Comparison of ENCODE assay signal across 11 cellular contexts in the genomic region with DNA sequence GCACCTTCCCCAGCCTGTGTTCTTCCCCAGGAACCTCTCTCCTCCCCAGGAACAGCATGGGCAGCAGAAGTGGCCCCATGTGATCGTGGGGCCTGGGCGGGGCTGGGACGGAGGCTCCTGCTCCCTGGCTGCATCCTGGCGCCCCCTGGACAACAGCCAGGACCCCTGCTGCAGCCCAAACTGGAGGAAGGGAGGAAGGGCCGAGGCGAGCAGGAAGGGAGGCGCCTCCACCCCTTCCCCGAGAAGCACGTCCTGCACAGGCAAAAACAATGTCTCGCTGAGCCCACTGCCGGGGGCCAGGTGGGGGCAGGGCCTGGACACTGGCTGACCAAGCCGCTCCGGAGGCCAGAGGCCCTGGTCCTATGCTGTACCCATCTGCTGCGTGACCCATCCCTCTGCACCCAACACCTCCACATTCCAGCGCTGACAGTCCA. TPM values are rescaled to one million over a fixed set of nuclear protein-coding genes. Genes with fewer than 3 reads are reported as not detected.
DNase-seq lines count a peak whose midpoint lies in the region; FAIRE-seq and TF ChIP-seq lines count a peak whose summit lies in the region.
"Had no signal": no experiment of that assay in that cellular context is flagged by ENCODE, and none has a peak within 500 bp of the region (broad histone marks: within the 10 kb centered on the region; RNA-seq: fewer than 3 reads in every experiment).

No MANE protein-coding gene starts in this region.

- DNase-seq in HuH-7.5 (ENCODE audit: low spot score) (peak; percentile 58), colonic mucosa (peak; percentile 53), frontal cortex (ENCODE audit: low spot score in 2 of 2) (no peak), HFFc6 (no peak), NCI-H1694 (lab: John Stamatoyannopoulos, UW) (no peak)
- DNase-seq in stimulated activated naive CD4-positive, alpha-beta T cell treated with Interleukin-2 at 50 U/mL for 16 hours (lab: John Stamatoyannopoulos, UW): no peak
- DNase-seq: DMS79, occipital lobe had no signal

- peak overlapping the region; percentile 97 for H3K27ac ChIP-seq in colonic mucosa
- H3K27ac ChIP-seq in liver (ENCODE audit: low read depth in 1 of 2, low read length in 2 of 2): peak overlapping the region; percentile 92 to 98
- peak overlapping the region; percentile 19 for H3K27ac ChIP-seq in skeletal muscle tissue (ENCODE audit: low read depth, low read length)

- H3K36me3 Mint-ChIP-seq in HFFc6 (ENCODE audit: low read depth): peaks cover 4% of the 10 kb centered on the region; the same call in 1 of the 2 replicates

- no peak overlapping the region for H3K4me3 Mint-ChIP-seq in HFFc6

- H3K36me3 ChIP-seq in colonic mucosa: no peaks in the 10 kb centered on the region
- peaks cover 0 to 2% (median under 1%) of the 10 kb centered on the region in 4 donors for H3K36me3 ChIP-seq in liver (ENCODE audit: control insufficient read depth in 4 of 4, insufficient read depth in 3 of 4, low read depth in 1 of 4, low read length in 3 of 4)
- H3K36me3 ChIP-seq in skeletal muscle tissue (ENCODE audit: control insufficient read depth in 3 of 3, insufficient read depth in 3 of 3, low read length in 3 of 3): peaks cover 0 to 2% (median 2%) of the 10 kb centered on the region in 3 donors
- H3K36me3 ChIP-seq: cardiac muscle cell had no signal

- FAIRE-seq in frontal cortex (lab: Jason Lieb, UNC): no peak

- H3K27ac Mint-ChIP-seq in HFFc6: no peak overlapping the region

- H3K4me3 ChIP-seq in colonic mucosa (no peak overlapping the region), liver (ENCODE audit: low read depth in 1 of 3, low read length in 3 of 3) (peak overlapping the region; percentile 46 to 66 (median 60)), skeletal muscle tissue (ENCODE audit: low read length in 3 of 3) (no peak overlapping the region)
- H3K4me3 ChIP-seq: cardiac muscle cell had no signal

- peaks cover 31% of the 10 kb centered on the region for H3K4me1 Mint-ChIP-seq in HFFc6 (ENCODE audit: low read depth)

- intact Hi-C loops in colonic mucosa (cut with DNase I): no loop called here

- H3K27me3 Mint-ChIP-seq in HFFc6 (ENCODE audit: insufficient read depth): no peaks in the 10 kb centered on the region

- 20% methylated on average over 15 of the region's 15 CpGs for WGBS in liver

- H3K4me1 ChIP-seq in colonic mucosa (peaks cover 35% of the 10 kb centered on the region), liver (ENCODE audit: control insufficient read depth in 4 of 4, insufficient read depth in 4 of 4, low read length in 3 of 4) (peaks cover 25 to 55% (median 45%) of the 10 kb centered on the region in 4 donors), skeletal muscle tissue (ENCODE audit: control insufficient read depth in 3 of 3, insufficient read depth in 3 of 3, low read length in 3 of 3) (peaks cover 32 to 66% (median 50%) of the 10 kb centered on the region in 3 donors)

- no peaks in the 10 kb centered on the region for H3K27me3 ChIP-seq in colonic mucosa
- H3K27me3 ChIP-seq in liver (ENCODE audit: control insufficient read depth in 4 of 4, insufficient read depth in 4 of 4, low read length in 3 of 4): no peaks in the 10 kb centered on the region
- H3K27me3 ChIP-seq in skeletal muscle tissue (ENCODE audit: control insufficient read depth in 3 of 3, insufficient read depth in 3 of 3, low read length in 3 of 3): peaks cover 9 to 20% (median 10%) of the 10 kb centered on the region in 3 donors
- H3K27me3 ChIP-seq: cardiac muscle cell had no signal

- H3K9me3 Mint-ChIP-seq in HFFc6: no peaks in the 10 kb centered on the region

- no peak for TF ChIP-seq RAD21 in liver (IDR thresholded peaks at IDR 0.05)

- H3K9ac ChIP-seq in colonic mucosa (ENCODE audit: low read depth in 2 of 2, low read length in 2 of 2) (peak overlapping the region; percentile 48 to 73), liver (ENCODE audit: low read depth in 1 of 2, low read length in 2 of 2) (peak overlapping the region; percentile 23 to 73), skeletal muscle tissue (ENCODE audit: low read depth in 1 of 3, low read length in 3 of 3) (peak overlapping the region in 1 of 3 donors; percentile 60)

- H3K9me3 ChIP-seq in colonic mucosa (no peaks in the 10 kb centered on the region), liver (ENCODE audit: control insufficient read depth in 4 of 4, low read length in 3 of 4) (no peaks in the 10 kb centered on the region), skeletal muscle tissue (ENCODE audit: control insufficient read depth in 3 of 3, low read length in 3 of 3) (no peaks in the 10 kb centered on the region)

- TF ChIP-seq CTCF in colonic mucosa (IDR thresholded peaks at IDR 0.05): no peak
- no peak for TF ChIP-seq CTCF in liver (IDR thresholded peaks at IDR 0.05; ENCODE audit: low read depth, low read length, missing input control)
- TF ChIP-seq CTCF in HFFc6 (IDR thresholded peaks at IDR 0.05): no peak

TF ChIP-seq in liver, 16 proteins besides CTCF, POLR2A, EP300 and RAD21:
- TF ChIP-seq NR2F2 (IDR thresholded peaks at IDR 0.05) (peak; percentile 85), GABPA (IDR thresholded peaks at IDR 0.05 in 1 of 2, conservative IDR thresholded peaks at IDR 0.05 in 1 of 2) (no peak)

RNA-seq across cellular contexts. Expression of a gene that starts 15.0 kb away (rescaled TPM):
- total RNA-seq in colonic mucosa: 10 to 100 TPM in 1 of 2 donors, 1 to 10 TPM in 1; 6.5 to 10.7 TPM
- total RNA-seq in liver: 1 to 10 TPM; 6.9 to 7.9 TPM
- polyA plus RNA-seq in liver: 10 to 100 TPM in 1 of 2 donors, 1 to 10 TPM in 1; 5.0 to 10.7 TPM
- total RNA-seq in skeletal muscle tissue: 3.7 TPM
- 1.6 TPM for total RNA-seq in frontal cortex
- total RNA-seq in HFFc6 (2021; fragmentation: NEBNext Ultra II Directional; extraction: Animal tissue kit (Norgen Biotek cat#: 25700)): not detected

RNA-seq across cellular contexts. Expression of a gene that starts 18.0 kb away (rescaled TPM):
- 10 to 100 TPM; 59.3 to 60.5 TPM for total RNA-seq in colonic mucosa
- total RNA-seq in liver: 1 to 10 TPM; 7.8 to 8.9 TPM
- 10 to 100 TPM in 1 of 2 donors, 1 to 10 TPM in 1; 7.9 to 14.0 TPM for polyA plus RNA-seq in liver
- total RNA-seq in skeletal muscle tissue: 5.7 TPM
- 4.1 TPM for total RNA-seq in frontal cortex
- 1 to 10 TPM; 4.4 to 5.6 (median 4.8) TPM for total RNA-seq in HFFc6 (2021; fragmentation: NEBNext Ultra II Directional; extraction: Animal tissue kit (Norgen Biotek cat#: 25700))

RNA-seq across cellular contexts. Expression of a gene that starts 59.1 kb away (rescaled TPM):
- total RNA-seq in colonic mucosa: 10 to 100 TPM; 66.1 to 97.0 TPM
- 10 to 100 TPM; 10.2 to 18.8 TPM for total RNA-seq in liver
- polyA plus RNA-seq in liver: 10 to 100 TPM; 43.6 to 66.6 TPM
- total RNA-seq in skeletal muscle tissue: 6.3 TPM
- 1.6 TPM for total RNA-seq in frontal cortex
- 100 to 1,000 TPM in 3 of 6 experiments, 10 to 100 TPM in 3; 88.3 to 104 (median 97.2) TPM for total RNA-seq in HFFc6 (2021; fragmentation: NEBNext Ultra II Directional; extraction: Animal tissue kit (Norgen Biotek cat#: 25700))

Comparison
In these comparisons a context has a peak if more than half of its experiments do, and no peak if none do; other contexts are left out.
1. DNase-seq: peak in HuH-7.5 (single experiment) and colonic mucosa (single experiment); none in frontal cortex (0 of 2), HFFc6 (single experiment), NCI-H1694 (single experiment) and stimulated activated naive CD4-positive, alpha-beta T cell treated with Interleukin-2 at 50 U/mL for 16 hours (single experiment).
2. H3K27ac ChIP-seq: peak in every context shown above with its lines; median percentile 97 in colonic mucosa; 95 in liver; 19 in skeletal muscle tissue.
3. H3K4me3 ChIP-seq: peak in liver (3 of 3); none in colonic mucosa (single experiment) and skeletal muscle tissue (0 of 3).